Comparison of ENCODE assay signal across 1 cellular context in genomic region chr9:94867281-94867841, GRCh38.
TF ChIP-seq lines count a peak whose summit lies in the region.

No MANE protein-coding gene starts in this region.

TF ChIP-seq in HepG2, 621 proteins besides CTCF, POLR2A, EP300 and RAD21 (continued from another document and continues in another):
- TF ChIP-seq REST (IDR thresholded peaks at IDR 0.05; ENCODE audit: borderline replicate concordance in 1 of 2, low read depth in 1 of 2, low read length in 2 of 2) (0 out of 4 replicates have a peak, but pooled peaks of 1 of the 2 experiments have one; percentile 30), ZMAT5 (CRISPR knock-in tag; IDR thresholded peaks at IDR 0.05; ENCODE audit: borderline replicate concordance, low read depth) (no peak), ZNF549 (CRISPR knock-in tag; IDR thresholded peaks at IDR 0.05) (no peak), ZFP62 (CRISPR knock-in tag; IDR thresholded peaks at IDR 0.05) (no peak), ATF5 (CRISPR knock-in tag; IDR thresholded peaks at IDR 0.05; ENCODE audit: low read depth) (no peak), NFE2 (CRISPR knock-in tag; IDR thresholded peaks at IDR 0.05) (peak; percentile 92), HNF4A (CRISPR knock-in tag; IDR thresholded peaks at IDR 0.05) (peak; percentile 66), PHF21A (CRISPR knock-in tag; IDR thresholded peaks at IDR 0.05) (peak; percentile 48; the same call in 1 of the 2 replicates), FOSL2 (CRISPR knock-in tag; IDR thresholded peaks at IDR 0.05) (peak; percentile 89), HOXA5 (CRISPR knock-in tag; IDR thresholded peaks at IDR 0.05) (0 out of 2 replicates have a peak, but pooled peaks have one; percentile 24), NR0B2 (CRISPR knock-in tag; IDR thresholded peaks at IDR 0.05) (no peak), USF2 (IDR thresholded peaks at IDR 0.05; ENCODE audit: low read depth, low read length) (no peak), USF2 (CRISPR knock-in tag; IDR thresholded peaks at IDR 0.05; ENCODE audit: borderline replicate concordance) (no peak), HBP1 (CRISPR knock-in tag; IDR thresholded peaks at IDR 0.05; ENCODE audit: low read depth) (no peak), ZNF646 (CRISPR knock-in tag; IDR thresholded peaks at IDR 0.05) (no peak), HOMEZ (CRISPR knock-in tag; IDR thresholded peaks at IDR 0.05; ENCODE audit: low read depth) (peak; percentile 85), EZH2 (conservative IDR thresholded peaks at IDR 0.05; ENCODE audit: low read depth, low read length) (no peak), ZFP36L2 (CRISPR knock-in tag; IDR thresholded peaks at IDR 0.05) (no peak), SETDB1 (CRISPR knock-in tag; IDR thresholded peaks at IDR 0.05; ENCODE audit: borderline replicate concordance) (no peak), ZNF484 (CRISPR knock-in tag; IDR thresholded peaks at IDR 0.05; ENCODE audit: borderline replicate concordance, low read depth) (no peak), GLI4 (CRISPR knock-in tag; IDR thresholded peaks at IDR 0.05; ENCODE audit: borderline replicate concordance) (no peak), AKNA (CRISPR knock-in tag; IDR thresholded peaks at IDR 0.05; ENCODE audit: borderline replicate concordance) (no peak), STAT6 (CRISPR knock-in tag; IDR thresholded peaks at IDR 0.05; ENCODE audit: borderline replicate concordance) (no peak), MLX (CRISPR knock-in tag; IDR thresholded peaks at IDR 0.05) (no peak)
